In the genomic region with DNA sequence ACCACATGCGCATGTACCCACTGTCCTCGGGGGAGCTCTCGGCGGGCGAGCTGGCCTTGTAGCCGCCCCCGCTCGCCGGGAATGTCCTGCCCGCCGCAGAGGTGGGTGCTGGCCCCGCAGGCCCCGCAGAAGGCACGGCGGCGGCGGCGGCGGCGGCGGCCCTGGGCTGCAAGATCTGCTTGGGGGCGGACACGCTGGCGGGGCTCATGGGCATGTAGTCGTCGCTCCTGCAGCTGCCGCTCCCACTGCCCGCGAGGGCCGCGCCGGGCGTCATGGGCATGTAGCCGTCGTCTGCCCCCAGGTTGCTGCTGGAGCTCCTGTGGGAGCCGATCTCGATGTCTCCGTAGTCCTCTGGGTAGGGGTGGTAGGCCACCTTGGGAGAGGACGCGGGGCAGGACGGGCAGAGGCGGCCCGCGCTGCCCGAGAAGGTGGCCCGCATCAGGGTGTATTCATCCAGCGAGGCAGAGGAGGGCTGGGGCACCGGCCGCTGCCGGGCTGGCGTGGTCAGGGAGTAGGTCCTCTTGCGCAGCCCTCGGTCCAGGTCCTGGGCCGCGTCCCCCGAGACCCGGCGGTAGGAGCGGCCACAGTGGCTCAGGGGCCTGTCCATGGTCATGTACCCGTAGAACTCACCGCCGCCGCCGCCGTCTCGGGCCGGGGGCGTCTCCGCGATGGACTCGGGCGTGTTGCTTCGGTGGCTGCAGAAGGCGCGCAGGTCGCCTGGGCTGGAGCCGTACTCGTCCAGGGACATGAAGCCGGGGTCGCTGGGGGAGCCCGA, we compare ENCODE assay signal across 9 cellular contexts. TPM values are rescaled to one million over a fixed set of nuclear protein-coding genes. Genes with fewer than 3 reads are reported as not detected.
DNase-seq lines count a peak whose midpoint lies in the region; ATAC-seq and TF ChIP-seq lines count a peak whose summit lies in the region.
"Had no signal": no experiment of that assay in that cellular context is flagged by ENCODE, and none has a peak within 500 bp of the region (broad histone marks: within the 10 kb centered on the region; RNA-seq: fewer than 3 reads in every experiment).

No MANE protein-coding gene starts in this region.

- ATAC-seq in HG02571 (IDR thresholded peaks at IDR 0.05; ENCODE audit: unreplicated experiment), result no peak

- H2BK15ac ChIP-seq in neuronal stem cell (ENCODE audit: low read length), result peak overlapping the region; percentile 37

- H3K36me3 ChIP-seq in neuronal stem cell (replicated peaks in 1 of 2; ENCODE audit: control insufficient read depth in 2 of 2, insufficient read depth in 2 of 2, low read length in 2 of 2), result peaks cover 22 to 23% of the 10 kb centered on the region in 2 donors

- CTCF ChIA-PET in AG04450 (lab: Charles Lee), result interaction anchor here (0.7 to 2.0 kb wide), 8 partner anchors 25 to 870 kb away, joined by 3 to 16 read pairs (median 4); no protein-coding TSS in a partner anchor

- TF ChIP-seq CTCF in AG04450 (IDR thresholded peaks at IDR 0.05; ENCODE audit: low read depth, low read length) (no peak), epithelial cell of proximal tubule (conservative IDR thresholded peaks at IDR 0.05; ENCODE audit: low read depth, low read length) (no peak), GM13976 (IDR thresholded peaks at IDR 0.05; ENCODE audit: borderline replicate concordance, control extremely low read depth, extremely low read depth, insufficient read depth, missing control alignments) (no peak)

- DNase-seq in AG04450 (ENCODE audit: low read depth, low spot score) (no peak), NCI-H526 treated with DMSO at 0.1 percent for 48 hours (lab: John Stamatoyannopoulos, UW) (peak; percentile 79), epithelial cell of proximal tubule (ENCODE audit: low read depth) (no peak), neuronal stem cell (ENCODE audit: low spot score) (no peak), AG08396 (ENCODE audit: low spot score) (no peak), GM13976 (ENCODE audit: low spot score) (no peak), NCI-H2227 (lab: John Stamatoyannopoulos, UW; ENCODE audit: unreplicated experiment) (no peak)
- DNase-seq: cerebellar nuclear complex had no signal

- H3K79me1 ChIP-seq in neuronal stem cell (ENCODE audit: low read depth, low read length), result peaks cover 37% of the 10 kb centered on the region

- peak overlapping the region; percentile 73 for H3K23ac ChIP-seq in neuronal stem cell (ENCODE audit: low read depth, low read length, poor library complexity)

- H3K4me2 ChIP-seq in neuronal stem cell (ENCODE audit: insufficient read depth, low read length, poor library complexity, severe bottlenecking), result peak overlapping the region; percentile 99

- peak overlapping the region; percentile 93 for H3K9ac ChIP-seq in neuronal stem cell (ENCODE audit: low read depth, low read length, poor library complexity)

- peak overlapping the region; percentile 17 for H4K8ac ChIP-seq in neuronal stem cell (ENCODE audit: low read depth, low read length)

- H3K14ac ChIP-seq in neuronal stem cell (ENCODE audit: low read length), result peak overlapping the region; percentile 89

- peaks cover 7 to 12% of the 10 kb centered on the region in 2 donors for H3K4me1 ChIP-seq in neuronal stem cell (ENCODE audit: control insufficient read depth in 2 of 2, insufficient read depth in 1 of 2, low read depth in 1 of 2, low read length in 2 of 2)

- peak overlapping the region; percentile 96 for H3K18ac ChIP-seq in neuronal stem cell (ENCODE audit: low read length)

- no peak overlapping the region for H4K91ac ChIP-seq in neuronal stem cell (ENCODE audit: low read depth, low read length, poor library complexity)

- H3K27ac ChIP-seq in AG04450 (ENCODE audit: low read depth, low read length), result no peak overlapping the region
- H3K27ac ChIP-seq in neuronal stem cell (replicated peaks; ENCODE audit: low read length), result no peak overlapping the region

- H3K4me3 ChIP-seq in AG04450 (ENCODE audit: low read depth, low read length) (peak overlapping the region; percentile 42; the same call in 1 of the 2 replicates), epithelial cell of proximal tubule (ENCODE audit: low read depth, low read length) (peak overlapping the region; percentile 36), neuronal stem cell (ENCODE audit: low read length in 2 of 2) (peak overlapping the region in 1 of 2 donors; percentile 99)

- peak overlapping the region; percentile 84 for H2BK12ac ChIP-seq in neuronal stem cell (ENCODE audit: low read length)

- peak overlapping the region; percentile 53 for H3K4ac ChIP-seq in neuronal stem cell (ENCODE audit: low read length)

- H2AFZ ChIP-seq in neuronal stem cell (ENCODE audit: low read length), result no peak overlapping the region

- H2AK5ac ChIP-seq in neuronal stem cell (ENCODE audit: low read depth, low read length), result peak overlapping the region; percentile 95

- H3K27me3 ChIP-seq in AG04450 (ENCODE audit: control insufficient read depth, insufficient read depth, low read length) (peaks cover 3% of the 10 kb centered on the region), neuronal stem cell (ENCODE audit: control insufficient read depth in 3 of 3, insufficient read depth in 3 of 3, low read depth in 1 of 3, low read length in 3 of 3) (no peaks in the 10 kb centered on the region)

- no peak overlapping the region for H2BK5ac ChIP-seq in neuronal stem cell (ENCODE audit: low read length)

- WGBS in neuronal stem cell (ENCODE audit: extremely low coverage in 2 of 2, insufficient read length in 2 of 2, insufficient replicate concordance in 1 of 2), 2 donors, result no CpG with 5 or more reads among the region's 81 CpGs

- no peak overlapping the region for H2BK120ac ChIP-seq in neuronal stem cell (ENCODE audit: low read depth, low read length)

- H3K9me3 ChIP-seq in AG04450 (ENCODE audit: control insufficient read depth, insufficient read depth, low read length) (peaks cover 21% of the 10 kb centered on the region; the same call in 1 of the 2 replicates), neuronal stem cell (replicated peaks in 1 of 2; ENCODE audit: control insufficient read depth in 2 of 2, insufficient read depth in 1 of 2, low read depth in 1 of 2, low read length in 2 of 2) (peaks cover 0 to 5% of the 10 kb centered on the region in 2 donors)

- in situ Hi-C loops in GM13976 (cut with MboI; ENCODE audit: low sequenced_read_pairs, unreplicated experiment), result no loop called here

- POLR2A ChIA-PET in AG04450 (lab: Yijun Ruan, JAX), result interaction anchor here (1.0 kb wide), 1 partner anchor 326 kb away, joined by 3 read pairs; no protein-coding TSS in a partner anchor

RNA-seq across cellular contexts. Expression of a gene that starts 2.4 kb away (rescaled TPM):
- 1.5 TPM in 2 replicates for polyA plus RNA-seq in AG04450 (2011; rRNA removed)
- polyA minus RNA-seq in AG04450 (2011; rRNA and poly(A)+ RNA removed), result 1.7 and 2.2 TPM in 2 replicates
- total RNA-seq in epithelial cell of proximal tubule, result 14.0 and 14.5 TPM in 2 replicates
- 18.1 TPM for polyA plus RNA-seq in neuronal stem cell (2013, experiment 1 of 2)
- 18.9 TPM for polyA plus RNA-seq in neuronal stem cell (2013, experiment 2 of 2)
